21 cellular contexts compared by ENCODE assay signal in genomic region chr17:72447251-72447640, GRCh38.
DNase-seq lines count a peak whose midpoint lies in the region; ATAC-seq and TF ChIP-seq lines count a peak whose summit lies in the region.
"Had no signal": no experiment of that assay in that cellular context is flagged by ENCODE, and none has a peak within 500 bp of the region (broad histone marks: within the 10 kb centered on the region; RNA-seq: fewer than 3 reads in every experiment).

No MANE protein-coding gene starts in this region.

- POLR2A ChIA-PET in MCF 10A (lab: Yijun Ruan, JAX) = no interaction called here
- POLR2A ChIA-PET in Panc1 (lab: Charles Lee) = interaction anchor here (0.6 kb wide), 1 partner anchor 325 kb away, joined by 3 read pairs; no protein-coding TSS in a partner anchor

- in situ Hi-C loops in Panc1 (cut with HindIII; ENCODE audit: low pct_unique_long_range_greater_than_20kb, low sequenced_read_pairs) = no loop called here

- H3K27ac ChIP-seq in breast epithelium (no peak overlapping the region), Panc1 (ENCODE audit: low read length) (peak overlapping the region; percentile 91), mucosa of rectum (ENCODE audit: low read depth in 2 of 2, low read length in 2 of 2) (peak overlapping the region; percentile 90 to 93)
- H3K27ac ChIP-seq: GM23248 had no signal

- DNase-seq in MCF 10A (ENCODE audit: unreplicated experiment) = no peak
- DNase-seq in breast epithelium (ENCODE audit: low spot score in 2 of 2) = no peak
- no peak for DNase-seq in Panc1 (ENCODE audit: low read depth, low spot score)
- DNase-seq in cerebellar cortex (ENCODE audit: low spot score) = no peak
- no peak for DNase-seq in SK-N-DZ (ENCODE audit: low spot score)
- DNase-seq: DMS79 treated with DMSO at 0.1 percent for 48 hours, GM23248, H9, HFFc6, NCI-H1092, NCI-H1436, NCI-H2029, NCI-H524 treated with DMSO at 0.1 percent for 48 hours, NCI-H82, Right ventricle myocardium superior had no signal

- TF ChIP-seq CTCF in MCF 10A (IDR thresholded peaks at IDR 0.05; ENCODE audit: unreplicated experiment) (no peak), breast epithelium (IDR thresholded peaks at IDR 0.05) (no peak), Panc1 (IDR thresholded peaks at IDR 0.05) (no peak)

- intact Hi-C loops in MCF 10A (cut with micrococcal nuclease) (no loop called here), breast epithelium (cut with DNase I; ENCODE audit: low total_unique reads) (no loop called here), Panc1 (cut with micrococcal nuclease; ENCODE audit: unreplicated experiment) (no loop called here)

- BruUV-seq in MCF 10A (replicated peaks; lab: Mats Ljungman, UMichigan) = no TSS peak
- BruUV-seq in Panc1 (replicated peaks; lab: Mats Ljungman, UMichigan) = no TSS peak

- H3K4me1 ChIP-seq in breast epithelium = no peaks in the 10 kb centered on the region
- H3K4me1 ChIP-seq in Panc1 (ENCODE audit: control insufficient read depth, insufficient read depth, low read length) = peaks cover 89% of the 10 kb centered on the region
- peaks cover 22 to 48% of the 10 kb centered on the region in 2 donors for H3K4me1 ChIP-seq in mucosa of rectum (ENCODE audit: control insufficient read depth in 2 of 2, insufficient read depth in 2 of 2, low read length in 2 of 2)

- CTCF ChIA-PET in MCF 10A (lab: Yijun Ruan, JAX) = interaction anchor here (0.6 kb wide), 1 partner anchor 110 kb away, joined by 5 read pairs; no protein-coding TSS in a partner anchor
- CTCF ChIA-PET in Panc1 (lab: Charles Lee) = no interaction called here

- H3K4me3 Mint-ChIP-seq in MCF 10A (ENCODE audit: unreplicated experiment) = no peak overlapping the region
- H3K4me3 Mint-ChIP-seq: B cell, CD14-positive monocyte, H9, HFFc6 had no signal

- H3K36me3 Mint-ChIP-seq in MCF 10A (ENCODE audit: insufficient read depth, unreplicated experiment) = peaks cover 33% of the 10 kb centered on the region
- H3K36me3 Mint-ChIP-seq: CD14-positive monocyte had no signal

- no peak overlapping the region for H3K4me3 ChIP-seq in breast epithelium
- H3K4me3 ChIP-seq in Panc1 (ENCODE audit: low read depth in 2 of 2, low read length in 2 of 2) = peak overlapping the region in 1 of 2 experiments; percentile 50; a peak in 2 of 4 replicates
- peak overlapping the region in 1 of 2 donors; percentile 47 for H3K4me3 ChIP-seq in mucosa of rectum (ENCODE audit: low read length in 2 of 2)
- H3K4me3 ChIP-seq: GM12878, GM23248, K562 had no signal

- H3K9me3 ChIP-seq in breast epithelium (no peaks in the 10 kb centered on the region), Panc1 (ENCODE audit: control insufficient read depth, insufficient read depth, low read depth, low read length) (no peaks in the 10 kb centered on the region), mucosa of rectum (ENCODE audit: control insufficient read depth in 2 of 2, low read length in 2 of 2) (no peaks in the 10 kb centered on the region)

- TF ChIP-seq POLR2A in breast epithelium (IDR thresholded peaks at IDR 0.05) = no peak

- peak overlapping the region in 1 of 2 donors; percentile 81 for H3K9ac ChIP-seq in mucosa of rectum (ENCODE audit: low read depth in 1 of 2, low read length in 2 of 2)
- H3K9ac ChIP-seq: GM23248 had no signal

- H3K9me3 Mint-ChIP-seq in MCF 10A (ENCODE audit: unreplicated experiment) = no peaks in the 10 kb centered on the region
- H3K9me3 Mint-ChIP-seq: H9, HFFc6 had no signal

- H3K27ac Mint-ChIP-seq in MCF 10A (ENCODE audit: low read depth, unreplicated experiment) = peak overlapping the region; percentile 33
- H3K27ac Mint-ChIP-seq: B cell, CD14-positive monocyte, HFFc6 had no signal

- ATAC-seq in Panc1 (peak; percentile 15), GM21526 (IDR thresholded peaks at IDR 0.05; ENCODE audit: low FRiP score, unreplicated experiment) (no peak)
- ATAC-seq: GM12878, K562 had no signal

- peaks cover 18% of the 10 kb centered on the region for H3K4me1 Mint-ChIP-seq in MCF 10A (ENCODE audit: insufficient read depth, unreplicated experiment)
- H3K4me1 Mint-ChIP-seq: B cell, CD14-positive monocyte had no signal

- H3K36me3 ChIP-seq in breast epithelium = no peaks in the 10 kb centered on the region
- H3K36me3 ChIP-seq in Panc1 (ENCODE audit: control insufficient read depth, insufficient read depth, low read length) = no peaks in the 10 kb centered on the region
- H3K36me3 ChIP-seq in mucosa of rectum (ENCODE audit: control insufficient read depth in 2 of 2, insufficient read depth in 2 of 2, low read length in 2 of 2) = no peaks in the 10 kb centered on the region

- no peaks in the 10 kb centered on the region for H3K27me3 Mint-ChIP-seq in MCF 10A (ENCODE audit: insufficient read depth, unreplicated experiment)
- H3K27me3 Mint-ChIP-seq: B cell had no signal

- H3K27me3 ChIP-seq in breast epithelium = no peaks in the 10 kb centered on the region
- no peaks in the 10 kb centered on the region for H3K27me3 ChIP-seq in Panc1 (ENCODE audit: control insufficient read depth, insufficient read depth, low read length)
- no peaks in the 10 kb centered on the region for H3K27me3 ChIP-seq in mucosa of rectum (ENCODE audit: control insufficient read depth in 2 of 2, insufficient read depth in 2 of 2, low read length in 2 of 2)

Comparison
In these comparisons a context has a peak if more than half of its experiments do, and no peak if none do; other contexts are left out.
1. H3K27ac ChIP-seq: peak in Panc1 (single experiment) and mucosa of rectum (2 of 2); none in breast epithelium (0 of 2).